ENCODE assay signal across 10 cellular contexts in the genomic region with DNA sequence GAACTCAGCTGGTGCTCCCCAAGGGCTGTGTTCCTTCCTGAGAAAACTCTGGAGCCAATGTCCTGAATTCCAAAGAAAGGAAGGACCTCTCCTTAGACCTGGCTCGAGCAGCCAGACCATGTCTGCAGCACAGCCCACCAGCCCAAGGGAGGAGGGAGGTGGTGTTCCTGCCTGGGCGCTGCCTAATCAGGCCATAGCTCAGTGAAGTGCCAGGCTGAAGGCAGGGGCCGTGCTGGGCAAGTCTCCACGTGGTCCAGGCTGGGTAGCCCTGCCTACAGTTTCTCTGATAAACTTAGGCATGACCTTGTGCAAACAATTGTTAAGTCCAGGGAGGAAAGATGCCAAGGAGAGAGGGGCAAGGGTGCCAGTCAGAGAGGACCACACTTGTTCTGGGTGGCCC.
A peak's percentile ranks its signal among the peaks of the same experiment; 100 is the strongest.
DNase-seq lines count a peak whose midpoint lies in the region; ATAC-seq and TF ChIP-seq lines count a peak whose summit lies in the region.
"Had no signal": no experiment of that assay in that cellular context is flagged by ENCODE, and none has a peak within 500 bp of the region (broad histone marks: within the 10 kb centered on the region; RNA-seq: fewer than 3 reads in every experiment).

No MANE protein-coding gene starts in this region.

- no peak overlapping the region for H3K4me3 Mint-ChIP-seq in H9

- H3K27ac ChIP-seq in C4-2B (peak overlapping the region; percentile 66), VCaP (peak overlapping the region; percentile 87), gastroesophageal sphincter (peak overlapping the region in 3 of 4 donors; percentile 24 to 63 (median 44)), ovary (peak overlapping the region; percentile 35 to 60), H9 (ENCODE audit: insufficient read length, low read depth, low read length) (no peak overlapping the region)

- H2BK15ac ChIP-seq in H9 (ENCODE audit: low read depth, low read length) = no peak overlapping the region

- H3K4me2 ChIP-seq in H9 (ENCODE audit: insufficient read depth, insufficient read length, low read length) = no peak overlapping the region

- no CpG with 5 or more reads among the region's 4 CpGs for WGBS in gastroesophageal sphincter (ENCODE audit: low coverage in 1 of 2), 2 donors
- WGBS in ovary, 3 donors = 11 to 31% (median 16%) methylated on average over 4 of the region's 4 CpGs
- WGBS in H9 (ENCODE audit: extremely low coverage, insufficient read length, low lambda C conversion rate) = no CpG with 5 or more reads among the region's 4 CpGs

- H4K20me1 ChIP-seq in H9 (ENCODE audit: control insufficient read depth, insufficient read depth, insufficient read length) = no peaks in the 10 kb centered on the region

- no peaks in the 10 kb centered on the region for H3K36me3 Mint-ChIP-seq in H9 (ENCODE audit: insufficient read depth in 1 of 3, low read depth in 3 of 3)

- peak overlapping the region in 1 of 3 experiments; percentile 88; a peak in 2 of 7 replicates for H3K27ac Mint-ChIP-seq in H9

- H3K4me3 ChIP-seq in gastroesophageal sphincter (no peak overlapping the region), ovary (no peak overlapping the region)

- H3K23ac ChIP-seq in H9 (ENCODE audit: insufficient read length, low read depth, low read length) = no peak overlapping the region

- no peak overlapping the region for H2BK12ac ChIP-seq in H9 (ENCODE audit: insufficient read length, low read depth, low read length)

- no peaks in the 10 kb centered on the region for H3K9me3 Mint-ChIP-seq in H9

- intact Hi-C loops in ovary (cut with DNase I) = loop anchor here in 2 of 4 donors (5.0 to 10.0 kb wide), 2 partner anchors 74 to 117 kb away; a partner anchor contains a TSS

- no peak overlapping the region for H3K4ac ChIP-seq in H9 (ENCODE audit: low read depth, low read length)

- no peak overlapping the region for H3T11ph ChIP-seq in H9 (ENCODE audit: low read length)

- no peak overlapping the region for H2BK20ac ChIP-seq in H9 (ENCODE audit: low read depth, low read length, poor library complexity, severe bottlenecking)

- no peak overlapping the region for H2AFZ ChIP-seq in H9 (ENCODE audit: low read length)

- H3K18ac ChIP-seq in H9 (ENCODE audit: insufficient read length, low read depth, low read length) = no peak overlapping the region

- H3K27me3 Mint-ChIP-seq in H9 (ENCODE audit: low read depth) = peaks cover 2% of the 10 kb centered on the region; the same call in 1 of the 2 replicates

- DNase-seq in ovary (no peak), DMS153 treated with DMSO at 0.1 percent for 48 hours (lab: John Stamatoyannopoulos, UW; ENCODE audit: unreplicated experiment) (no peak), H9 (no peak), DMS153 (lab: John Stamatoyannopoulos, UW) (no peak)
- DNase-seq in stimulated activated CD4-positive, alpha-beta T cell treated with anti-CD3 and anti-CD28 coated beads, Interleukin-2, amount 100 ng/mL, for 48 hours = no peak
- DNase-seq: NCI-H748 treated with DMSO at 0.1 percent for 48 hours, retina had no signal

- TF ChIP-seq POLR2A in gastroesophageal sphincter (IDR thresholded peaks at IDR 0.05) (no peak), ovary (IDR thresholded peaks at IDR 0.05) (no peak)

- no peak overlapping the region for H3K9ac ChIP-seq in H9 (ENCODE audit: extremely low read depth, insufficient read length, low read length)

- no peaks in the 10 kb centered on the region for H3K23me2 ChIP-seq in H9 (ENCODE audit: insufficient read length, low read depth, low read length, poor library complexity, severe bottlenecking)

- no peak for TF ChIP-seq CTCF in C4-2B (conservative IDR thresholded peaks at IDR 0.05)
- TF ChIP-seq CTCF in VCaP (conservative IDR thresholded peaks at IDR 0.05) = no peak
- TF ChIP-seq CTCF in gastroesophageal sphincter (IDR thresholded peaks at IDR 0.05) = no peak
- no peak for TF ChIP-seq CTCF in ovary (IDR thresholded peaks at IDR 0.05)
- no peak for TF ChIP-seq CTCF in H9 (conservative IDR thresholded peaks at IDR 0.05)

- no peak for TF ChIP-seq EP300 in gastroesophageal sphincter (IDR thresholded peaks at IDR 0.05)
- TF ChIP-seq EP300 in ovary (IDR thresholded peaks at IDR 0.05) = no peak

- no peak overlapping the region for H2BK120ac ChIP-seq in H9 (ENCODE audit: low read depth, low read length, poor library complexity, severe bottlenecking)

- H4K91ac ChIP-seq in H9 (ENCODE audit: insufficient read length, low read depth, low read length) = no peak overlapping the region

- H2BK5ac ChIP-seq in H9 (ENCODE audit: insufficient read length, low read length) = no peak overlapping the region

- H3K4me1 ChIP-seq in gastroesophageal sphincter = peaks cover 2 to 94% (median 36%) of the 10 kb centered on the region in 3 donors
- H3K4me1 ChIP-seq in ovary (ENCODE audit: insufficient read depth) = peaks cover 51% of the 10 kb centered on the region
- no peaks in the 10 kb centered on the region for H3K4me1 ChIP-seq in H9 (ENCODE audit: insufficient read depth, low read length)

- H2AK5ac ChIP-seq in H9 (ENCODE audit: insufficient read length, low read length) = no peak overlapping the region

- H3K79me2 ChIP-seq in H9 (ENCODE audit: insufficient read depth, low read length) = peaks cover 2% of the 10 kb centered on the region; the same call in 1 of the 2 replicates

- H3K36me3 ChIP-seq in gastroesophageal sphincter (no peaks in the 10 kb centered on the region), ovary (no peaks in the 10 kb centered on the region)

- ATAC-seq in gastroesophageal sphincter = no peak

- no peak overlapping the region for H3K56ac ChIP-seq in H9 (ENCODE audit: insufficient read length, low read depth, low read length)

- H3K27me3 ChIP-seq in gastroesophageal sphincter (no peaks in the 10 kb centered on the region), ovary (no peaks in the 10 kb centered on the region), H9 (ENCODE audit: insufficient read depth, low read length) (no peaks in the 10 kb centered on the region)

- peaks cover 9 to 11% of the 10 kb centered on the region in 2 experiments; a peak in 2 of 4 replicates for H3K4me1 Mint-ChIP-seq in H9

- H3K79me1 ChIP-seq in H9 (ENCODE audit: insufficient read depth, low read depth, low read length, poor library complexity, severe bottlenecking) = no peaks in the 10 kb centered on the region

- H4K5ac ChIP-seq in H9 (ENCODE audit: insufficient read length, low read depth, low read length) = no peak overlapping the region

- no peak overlapping the region for H4K8ac ChIP-seq in H9 (replicated peaks; ENCODE audit: insufficient read length, low read depth, low read length)

- no peaks in the 10 kb centered on the region for H3K9me3 ChIP-seq in gastroesophageal sphincter
- H3K9me3 ChIP-seq in ovary = no peaks in the 10 kb centered on the region
- H3K9me3 ChIP-seq in H9 (ENCODE audit: control insufficient read depth, low read depth, low read length) = no peaks in the 10 kb centered on the region

- H3K14ac ChIP-seq in H9 (ENCODE audit: insufficient read depth, low read length) = no peak overlapping the region
